ENCODE assay signal across 1 cellular context in genomic region chr11:123653997-123654565, GRCh38.
A peak's percentile ranks its signal among the peaks of the same experiment; 100 is the strongest.
TF ChIP-seq lines count a peak whose summit lies in the region.

No MANE protein-coding gene starts in this region.

TF ChIP-seq in WTC11, 78 proteins besides CTCF, POLR2A, EP300 and RAD21 (continued from another document and continues in another):
- TF ChIP-seq, protein P1, sequence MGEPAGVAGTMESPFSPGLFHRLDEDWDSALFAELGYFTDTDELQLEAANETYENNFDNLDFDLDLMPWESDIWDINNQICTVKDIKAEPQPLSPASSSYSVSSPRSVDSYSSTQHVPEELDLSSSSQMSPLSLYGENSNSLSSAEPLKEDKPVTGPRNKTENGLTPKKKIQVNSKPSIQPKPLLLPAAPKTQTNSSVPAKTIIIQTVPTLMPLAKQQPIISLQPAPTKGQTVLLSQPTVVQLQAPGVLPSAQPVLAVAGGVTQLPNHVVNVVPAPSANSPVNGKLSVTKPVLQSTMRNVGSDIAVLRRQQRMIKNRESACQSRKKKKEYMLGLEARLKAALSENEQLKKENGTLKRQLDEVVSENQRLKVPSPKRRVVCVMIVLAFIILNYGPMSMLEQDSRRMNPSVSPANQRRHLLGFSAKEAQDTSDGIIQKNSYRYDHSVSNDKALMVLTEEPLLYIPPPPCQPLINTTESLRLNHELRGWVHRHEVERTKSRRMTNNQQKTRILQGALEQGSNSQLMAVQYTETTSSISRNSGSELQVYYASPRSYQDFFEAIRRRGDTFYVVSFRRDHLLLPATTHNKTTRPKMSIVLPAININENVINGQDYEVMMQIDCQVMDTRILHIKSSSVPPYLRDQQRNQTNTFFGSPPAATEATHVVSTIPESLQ (CRISPR knock-in tag; IDR thresholded peaks at IDR 0.05) = 0 out of 2 replicates have a peak, but pooled peaks have one; percentile 46
- TF ChIP-seq FOXJ3 (CRISPR knock-in tag; IDR thresholded peaks at IDR 0.05; ENCODE audit: borderline replicate concordance) = no peak
- TF ChIP-seq, protein P2, sequence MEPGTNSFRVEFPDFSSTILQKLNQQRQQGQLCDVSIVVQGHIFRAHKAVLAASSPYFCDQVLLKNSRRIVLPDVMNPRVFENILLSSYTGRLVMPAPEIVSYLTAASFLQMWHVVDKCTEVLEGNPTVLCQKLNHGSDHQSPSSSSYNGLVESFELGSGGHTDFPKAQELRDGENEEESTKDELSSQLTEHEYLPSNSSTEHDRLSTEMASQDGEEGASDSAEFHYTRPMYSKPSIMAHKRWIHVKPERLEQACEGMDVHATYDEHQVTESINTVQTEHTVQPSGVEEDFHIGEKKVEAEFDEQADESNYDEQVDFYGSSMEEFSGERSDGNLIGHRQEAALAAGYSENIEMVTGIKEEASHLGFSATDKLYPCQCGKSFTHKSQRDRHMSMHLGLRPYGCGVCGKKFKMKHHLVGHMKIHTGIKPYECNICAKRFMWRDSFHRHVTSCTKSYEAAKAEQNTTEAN (CRISPR knock-in tag; IDR thresholded peaks at IDR 0.05) = no peak
- TF ChIP-seq, protein P3, sequence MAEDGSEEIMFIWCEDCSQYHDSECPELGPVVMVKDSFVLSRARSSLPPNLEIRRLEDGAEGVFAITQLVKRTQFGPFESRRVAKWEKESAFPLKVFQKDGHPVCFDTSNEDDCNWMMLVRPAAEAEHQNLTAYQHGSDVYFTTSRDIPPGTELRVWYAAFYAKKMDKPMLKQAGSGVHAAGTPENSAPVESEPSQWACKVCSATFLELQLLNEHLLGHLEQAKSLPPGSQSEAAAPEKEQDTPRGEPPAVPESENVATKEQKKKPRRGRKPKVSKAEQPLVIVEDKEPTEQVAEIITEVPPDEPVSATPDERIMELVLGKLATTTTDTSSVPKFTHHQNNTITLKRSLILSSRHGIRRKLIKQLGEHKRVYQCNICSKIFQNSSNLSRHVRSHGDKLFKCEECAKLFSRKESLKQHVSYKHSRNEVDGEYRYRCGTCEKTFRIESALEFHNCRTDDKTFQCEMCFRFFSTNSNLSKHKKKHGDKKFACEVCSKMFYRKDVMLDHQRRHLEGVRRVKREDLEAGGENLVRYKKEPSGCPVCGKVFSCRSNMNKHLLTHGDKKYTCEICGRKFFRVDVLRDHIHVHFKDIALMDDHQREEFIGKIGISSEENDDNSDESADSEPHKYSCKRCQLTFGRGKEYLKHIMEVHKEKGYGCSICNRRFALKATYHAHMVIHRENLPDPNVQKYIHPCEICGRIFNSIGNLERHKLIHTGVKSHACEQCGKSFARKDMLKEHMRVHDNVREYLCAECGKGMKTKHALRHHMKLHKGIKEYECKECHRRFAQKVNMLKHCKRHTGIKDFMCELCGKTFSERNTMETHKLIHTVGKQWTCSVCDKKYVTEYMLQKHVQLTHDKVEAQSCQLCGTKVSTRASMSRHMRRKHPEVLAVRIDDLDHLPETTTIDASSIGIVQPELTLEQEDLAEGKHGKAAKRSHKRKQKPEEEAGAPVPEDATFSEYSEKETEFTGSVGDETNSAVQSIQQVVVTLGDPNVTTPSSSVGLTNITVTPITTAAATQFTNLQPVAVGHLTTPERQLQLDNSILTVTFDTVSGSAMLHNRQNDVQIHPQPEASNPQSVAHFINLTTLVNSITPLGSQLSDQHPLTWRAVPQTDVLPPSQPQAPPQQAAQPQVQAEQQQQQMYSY (CRISPR knock-in tag; IDR thresholded peaks at IDR 0.05) = no peak
- no peak for TF ChIP-seq PREB (CRISPR knock-in tag; IDR thresholded peaks at IDR 0.05; ENCODE audit: borderline replicate concordance)
- TF ChIP-seq MYBL2 (CRISPR knock-in tag; IDR thresholded peaks at IDR 0.05) = no peak
- peak; percentile 82; the same call in 1 of the 2 replicates for TF ChIP-seq ARID4B (CRISPR knock-in tag; IDR thresholded peaks at IDR 0.05; ENCODE audit: borderline replicate concordance)
- TF ChIP-seq, protein P4, sequence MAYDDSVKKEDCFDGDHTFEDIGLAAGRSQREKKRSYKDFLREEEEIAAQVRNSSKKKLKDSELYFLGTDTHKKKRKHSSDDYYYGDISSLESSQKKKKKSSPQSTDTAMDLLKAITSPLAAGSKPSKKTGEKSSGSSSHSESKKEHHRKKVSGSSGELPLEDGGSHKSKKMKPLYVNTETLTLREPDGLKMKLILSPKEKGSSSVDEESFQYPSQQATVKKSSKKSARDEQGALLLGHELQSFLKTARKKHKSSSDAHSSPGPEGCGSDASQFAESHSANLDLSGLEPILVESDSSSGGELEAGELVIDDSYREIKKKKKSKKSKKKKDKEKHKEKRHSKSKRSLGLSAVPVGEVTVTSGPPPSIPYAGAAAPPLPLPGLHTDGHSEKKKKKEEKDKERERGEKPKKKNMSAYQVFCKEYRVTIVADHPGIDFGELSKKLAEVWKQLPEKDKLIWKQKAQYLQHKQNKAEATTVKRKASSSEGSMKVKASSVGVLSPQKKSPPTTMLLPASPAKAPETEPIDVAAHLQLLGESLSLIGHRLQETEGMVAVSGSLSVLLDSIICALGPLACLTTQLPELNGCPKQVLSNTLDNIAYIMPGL (CRISPR knock-in tag; IDR thresholded peaks at IDR 0.05) = no peak
- TF ChIP-seq AFF4 (CRISPR knock-in tag; IDR thresholded peaks at IDR 0.05; ENCODE audit: borderline replicate concordance) = no peak
- peak; percentile 77; the same call in 1 of the 2 replicates for TF ChIP-seq ELF4 (CRISPR knock-in tag; IDR thresholded peaks at IDR 0.05; ENCODE audit: low read depth)
- no peak for TF ChIP-seq SMAD4 (CRISPR knock-in tag; IDR thresholded peaks at IDR 0.05)
- TF ChIP-seq SOX15 (CRISPR knock-in tag; IDR thresholded peaks at IDR 0.05) = no peak
- no peak for TF ChIP-seq EMX1 (CRISPR knock-in tag; IDR thresholded peaks at IDR 0.05)
- TF ChIP-seq TEAD4 (CRISPR knock-in tag; IDR thresholded peaks at IDR 0.05) = no peak
- no peak for TF ChIP-seq ZNF416 (CRISPR knock-in tag; IDR thresholded peaks at IDR 0.05)
- TF ChIP-seq, protein P5, sequence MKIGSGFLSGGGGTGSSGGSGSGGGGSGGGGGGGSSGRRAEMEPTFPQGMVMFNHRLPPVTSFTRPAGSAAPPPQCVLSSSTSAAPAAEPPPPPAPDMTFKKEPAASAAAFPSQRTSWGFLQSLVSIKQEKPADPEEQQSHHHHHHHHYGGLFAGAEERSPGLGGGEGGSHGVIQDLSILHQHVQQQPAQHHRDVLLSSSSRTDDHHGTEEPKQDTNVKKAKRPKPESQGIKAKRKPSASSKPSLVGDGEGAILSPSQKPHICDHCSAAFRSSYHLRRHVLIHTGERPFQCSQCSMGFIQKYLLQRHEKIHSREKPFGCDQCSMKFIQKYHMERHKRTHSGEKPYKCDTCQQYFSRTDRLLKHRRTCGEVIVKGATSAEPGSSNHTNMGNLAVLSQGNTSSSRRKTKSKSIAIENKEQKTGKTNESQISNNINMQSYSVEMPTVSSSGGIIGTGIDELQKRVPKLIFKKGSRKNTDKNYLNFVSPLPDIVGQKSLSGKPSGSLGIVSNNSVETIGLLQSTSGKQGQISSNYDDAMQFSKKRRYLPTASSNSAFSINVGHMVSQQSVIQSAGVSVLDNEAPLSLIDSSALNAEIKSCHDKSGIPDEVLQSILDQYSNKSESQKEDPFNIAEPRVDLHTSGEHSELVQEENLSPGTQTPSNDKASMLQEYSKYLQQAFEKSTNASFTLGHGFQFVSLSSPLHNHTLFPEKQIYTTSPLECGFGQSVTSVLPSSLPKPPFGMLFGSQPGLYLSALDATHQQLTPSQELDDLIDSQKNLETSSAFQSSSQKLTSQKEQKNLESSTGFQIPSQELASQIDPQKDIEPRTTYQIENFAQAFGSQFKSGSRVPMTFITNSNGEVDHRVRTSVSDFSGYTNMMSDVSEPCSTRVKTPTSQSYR (CRISPR knock-in tag; IDR thresholded peaks at IDR 0.05) = no peak
- TF ChIP-seq GTF2I (CRISPR knock-in tag; conservative IDR thresholded peaks at IDR 0.05) = no peak
- no peak for TF ChIP-seq ZNF317 (CRISPR knock-in tag; IDR thresholded peaks at IDR 0.05; ENCODE audit: borderline replicate concordance, low read depth)
- peak; percentile 47; the same call in 1 of the 2 replicates for TF ChIP-seq ESRRA (CRISPR knock-in tag; IDR thresholded peaks at IDR 0.05; ENCODE audit: borderline replicate concordance)
- TF ChIP-seq FOXK1 (CRISPR knock-in tag; IDR thresholded peaks at IDR 0.05) = no peak
- TF ChIP-seq RELA (CRISPR knock-in tag; IDR thresholded peaks at IDR 0.05; ENCODE audit: borderline replicate concordance) = no peak
- TF ChIP-seq JAZF1 (CRISPR knock-in tag; IDR thresholded peaks at IDR 0.05) = no peak
- TF ChIP-seq, protein P6, sequence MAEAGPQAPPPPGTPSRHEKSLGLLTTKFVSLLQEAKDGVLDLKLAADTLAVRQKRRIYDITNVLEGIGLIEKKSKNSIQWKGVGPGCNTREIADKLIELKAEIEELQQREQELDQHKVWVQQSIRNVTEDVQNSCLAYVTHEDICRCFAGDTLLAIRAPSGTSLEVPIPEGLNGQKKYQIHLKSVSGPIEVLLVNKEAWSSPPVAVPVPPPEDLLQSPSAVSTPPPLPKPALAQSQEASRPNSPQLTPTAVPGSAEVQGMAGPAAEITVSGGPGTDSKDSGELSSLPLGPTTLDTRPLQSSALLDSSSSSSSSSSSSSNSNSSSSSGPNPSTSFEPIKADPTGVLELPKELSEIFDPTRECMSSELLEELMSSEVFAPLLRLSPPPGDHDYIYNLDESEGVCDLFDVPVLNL (CRISPR knock-in tag; IDR thresholded peaks at IDR 0.05; ENCODE audit: borderline replicate concordance, low read depth) = no peak
- TF ChIP-seq OVOL2 (CRISPR knock-in tag; IDR thresholded peaks at IDR 0.05; ENCODE audit: borderline replicate concordance) = no peak
- TF ChIP-seq IRF2 (CRISPR knock-in tag; IDR thresholded peaks at IDR 0.05; ENCODE audit: borderline replicate concordance, low read depth) = no peak
- peak; percentile 65; the same call in 1 of the 2 replicates for TF ChIP-seq CREM (CRISPR knock-in tag; IDR thresholded peaks at IDR 0.05)
- TF ChIP-seq NR3C1 (CRISPR knock-in tag; conservative IDR thresholded peaks at IDR 0.05; ENCODE audit: low read depth) = 0 out of 2 replicates have a peak, but pooled peaks have one; percentile 73
- 0 out of 2 replicates have a peak, but pooled peaks have one; percentile 30 for TF ChIP-seq CBFB (CRISPR knock-in tag; IDR thresholded peaks at IDR 0.05; ENCODE audit: low read depth)
- no peak for TF ChIP-seq ZNF671 (CRISPR knock-in tag; IDR thresholded peaks at IDR 0.05)
- no peak for TF ChIP-seq ETV6 (CRISPR knock-in tag; IDR thresholded peaks at IDR 0.05)
- no peak for TF ChIP-seq KAT7 (CRISPR knock-in tag; IDR thresholded peaks at IDR 0.05; ENCODE audit: borderline replicate concordance)
